3 cellular contexts compared by ENCODE assay signal in the genomic region with DNA sequence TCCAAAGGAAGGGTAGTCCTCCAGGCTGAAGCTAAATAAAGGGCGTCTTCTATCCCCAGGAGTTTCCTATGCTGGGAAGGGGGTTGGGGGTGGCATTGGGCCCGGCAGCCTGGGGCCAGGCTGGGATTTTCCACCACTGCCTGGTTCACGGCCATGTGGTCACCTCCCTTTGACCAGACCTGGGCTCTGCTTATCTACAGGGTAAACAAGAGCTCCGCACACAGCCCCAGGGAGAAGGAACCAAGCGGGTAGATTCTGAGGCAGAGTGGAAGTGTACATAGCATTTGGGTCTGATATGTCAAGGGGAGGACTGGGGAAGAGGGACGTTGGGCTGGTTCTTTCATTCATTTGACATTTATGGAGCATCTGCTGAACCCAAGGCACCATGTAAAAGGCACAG.
TF ChIP-seq lines count a peak whose summit lies in the region.

No MANE protein-coding gene starts in this region.

TF ChIP-seq in SK-N-SH, 30 proteins besides CTCF, POLR2A, EP300 and RAD21:
- TF ChIP-seq ELF1 (IDR thresholded peaks at IDR 0.05) (no peak), CHD2 (IDR thresholded peaks at IDR 0.05; ENCODE audit: low read length, partially characterized antibody) (no peak), RXRA (IDR thresholded peaks at IDR 0.05; ENCODE audit: borderline replicate concordance, low read depth) (no peak), EZH2phosphoT487 (IDR thresholded peaks at IDR 0.05; ENCODE audit: borderline replicate concordance, low read depth) (no peak), TAF1 (IDR thresholded peaks at IDR 0.05; ENCODE audit: borderline replicate concordance, low read depth, low read length) (no peak), NFIC (IDR thresholded peaks at IDR 0.05; ENCODE audit: borderline replicate concordance) (no peak), FOXM1 (IDR thresholded peaks at IDR 0.05; ENCODE audit: low read depth) (no peak), GATA2 (CRISPR knock-in tag; IDR thresholded peaks at IDR 0.05) (no peak), TCF12 (IDR thresholded peaks at IDR 0.05) (no peak), RCOR1 (IDR thresholded peaks at IDR 0.05; ENCODE audit: low read length) (no peak), POLR2AphosphoS5 (IDR thresholded peaks at IDR 0.05; ENCODE audit: low read depth, low read length) (no peak), NRF1 (IDR thresholded peaks at IDR 0.05; ENCODE audit: low read depth, low read length) (no peak)
- TF ChIP-seq, protein P1, sequence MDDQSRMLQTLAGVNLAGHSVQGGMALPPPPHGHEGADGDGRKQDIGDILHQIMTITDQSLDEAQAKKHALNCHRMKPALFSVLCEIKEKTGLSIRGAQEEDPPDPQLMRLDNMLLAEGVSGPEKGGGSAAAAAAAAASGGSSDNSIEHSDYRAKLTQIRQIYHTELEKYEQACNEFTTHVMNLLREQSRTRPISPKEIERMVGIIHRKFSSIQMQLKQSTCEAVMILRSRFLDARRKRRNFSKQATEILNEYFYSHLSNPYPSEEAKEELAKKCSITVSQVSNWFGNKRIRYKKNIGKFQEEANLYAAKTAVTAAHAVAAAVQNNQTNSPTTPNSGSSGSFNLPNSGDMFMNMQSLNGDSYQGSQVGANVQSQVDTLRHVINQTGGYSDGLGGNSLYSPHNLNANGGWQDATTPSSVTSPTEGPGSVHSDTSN (IDR thresholded peaks at IDR 0.05): no peak
- TF ChIP-seq, protein P2, sequence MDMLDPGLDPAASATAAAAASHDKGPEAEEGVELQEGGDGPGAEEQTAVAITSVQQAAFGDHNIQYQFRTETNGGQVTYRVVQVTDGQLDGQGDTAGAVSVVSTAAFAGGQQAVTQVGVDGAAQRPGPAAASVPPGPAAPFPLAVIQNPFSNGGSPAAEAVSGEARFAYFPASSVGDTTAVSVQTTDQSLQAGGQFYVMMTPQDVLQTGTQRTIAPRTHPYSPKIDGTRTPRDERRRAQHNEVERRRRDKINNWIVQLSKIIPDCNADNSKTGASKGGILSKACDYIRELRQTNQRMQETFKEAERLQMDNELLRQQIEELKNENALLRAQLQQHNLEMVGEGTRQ (IDR thresholded peaks at IDR 0.05; ENCODE audit: borderline replicate concordance, low read depth, low read length): no peak
- TF ChIP-seq, protein P3, sequence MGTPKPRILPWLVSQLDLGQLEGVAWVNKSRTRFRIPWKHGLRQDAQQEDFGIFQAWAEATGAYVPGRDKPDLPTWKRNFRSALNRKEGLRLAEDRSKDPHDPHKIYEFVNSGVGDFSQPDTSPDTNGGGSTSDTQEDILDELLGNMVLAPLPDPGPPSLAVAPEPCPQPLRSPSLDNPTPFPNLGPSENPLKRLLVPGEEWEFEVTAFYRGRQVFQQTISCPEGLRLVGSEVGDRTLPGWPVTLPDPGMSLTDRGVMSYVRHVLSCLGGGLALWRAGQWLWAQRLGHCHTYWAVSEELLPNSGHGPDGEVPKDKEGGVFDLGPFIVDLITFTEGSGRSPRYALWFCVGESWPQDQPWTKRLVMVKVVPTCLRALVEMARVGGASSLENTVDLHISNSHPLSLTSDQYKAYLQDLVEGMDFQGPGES (IDR thresholded peaks at IDR 0.05; ENCODE audit: low read depth, low read length): no peak
- TF ChIP-seq, protein P4, sequence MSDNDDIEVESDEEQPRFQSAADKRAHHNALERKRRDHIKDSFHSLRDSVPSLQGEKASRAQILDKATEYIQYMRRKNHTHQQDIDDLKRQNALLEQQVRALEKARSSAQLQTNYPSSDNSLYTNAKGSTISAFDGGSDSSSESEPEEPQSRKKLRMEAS (IDR thresholded peaks at IDR 0.05; ENCODE audit: low read depth): no peak

TF ChIP-seq in SK-N-SH treated with all-trans-retinoic acid at 6 μM for 48 hours, 23 proteins besides CTCF, POLR2A, EP300 and RAD21:
- TF ChIP-seq ARNTL (CRISPR knock-in tag; IDR thresholded peaks at IDR 0.05; ENCODE audit: borderline replicate concordance, low read depth) (no peak), SNAI2 (CRISPR knock-in tag; IDR thresholded peaks at IDR 0.05) (no peak), ZFP3 (CRISPR knock-in tag; IDR thresholded peaks at IDR 0.05) (no peak), ZNF8 (CRISPR knock-in tag; IDR thresholded peaks at IDR 0.05) (no peak), ZNF70 (CRISPR knock-in tag; IDR thresholded peaks at IDR 0.05) (no peak), ZFP30 (CRISPR knock-in tag; IDR thresholded peaks at IDR 0.05) (no peak), PPARA (CRISPR knock-in tag; IDR thresholded peaks at IDR 0.05; ENCODE audit: borderline replicate concordance) (no peak), ZC3H10 (CRISPR knock-in tag; IDR thresholded peaks at IDR 0.05) (no peak), GLIS3 (CRISPR knock-in tag; IDR thresholded peaks at IDR 0.05) (no peak), CSDC2 (CRISPR knock-in tag; IDR thresholded peaks at IDR 0.05) (no peak), RARB (CRISPR knock-in tag; IDR thresholded peaks at IDR 0.05) (no peak), TCF4 (CRISPR knock-in tag; IDR thresholded peaks at IDR 0.05; ENCODE audit: borderline replicate concordance) (no peak)
- TF ChIP-seq, protein P5, sequence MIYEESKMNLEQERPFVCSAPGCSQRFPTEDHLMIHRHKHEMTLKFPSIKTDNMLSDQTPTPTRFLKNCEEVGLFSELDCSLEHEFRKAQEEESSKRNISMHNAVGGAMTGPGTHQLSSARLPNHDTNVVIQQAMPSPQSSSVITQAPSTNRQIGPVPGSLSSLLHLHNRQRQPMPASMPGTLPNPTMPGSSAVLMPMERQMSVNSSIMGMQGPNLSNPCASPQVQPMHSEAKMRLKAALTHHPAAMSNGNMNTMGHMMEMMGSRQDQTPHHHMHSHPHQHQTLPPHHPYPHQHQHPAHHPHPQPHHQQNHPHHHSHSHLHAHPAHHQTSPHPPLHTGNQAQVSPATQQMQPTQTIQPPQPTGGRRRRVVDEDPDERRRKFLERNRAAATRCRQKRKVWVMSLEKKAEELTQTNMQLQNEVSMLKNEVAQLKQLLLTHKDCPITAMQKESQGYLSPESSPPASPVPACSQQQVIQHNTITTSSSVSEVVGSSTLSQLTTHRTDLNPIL (CRISPR knock-in tag; IDR thresholded peaks at IDR 0.05; ENCODE audit: low read depth): no peak
- TF ChIP-seq, protein P6, sequence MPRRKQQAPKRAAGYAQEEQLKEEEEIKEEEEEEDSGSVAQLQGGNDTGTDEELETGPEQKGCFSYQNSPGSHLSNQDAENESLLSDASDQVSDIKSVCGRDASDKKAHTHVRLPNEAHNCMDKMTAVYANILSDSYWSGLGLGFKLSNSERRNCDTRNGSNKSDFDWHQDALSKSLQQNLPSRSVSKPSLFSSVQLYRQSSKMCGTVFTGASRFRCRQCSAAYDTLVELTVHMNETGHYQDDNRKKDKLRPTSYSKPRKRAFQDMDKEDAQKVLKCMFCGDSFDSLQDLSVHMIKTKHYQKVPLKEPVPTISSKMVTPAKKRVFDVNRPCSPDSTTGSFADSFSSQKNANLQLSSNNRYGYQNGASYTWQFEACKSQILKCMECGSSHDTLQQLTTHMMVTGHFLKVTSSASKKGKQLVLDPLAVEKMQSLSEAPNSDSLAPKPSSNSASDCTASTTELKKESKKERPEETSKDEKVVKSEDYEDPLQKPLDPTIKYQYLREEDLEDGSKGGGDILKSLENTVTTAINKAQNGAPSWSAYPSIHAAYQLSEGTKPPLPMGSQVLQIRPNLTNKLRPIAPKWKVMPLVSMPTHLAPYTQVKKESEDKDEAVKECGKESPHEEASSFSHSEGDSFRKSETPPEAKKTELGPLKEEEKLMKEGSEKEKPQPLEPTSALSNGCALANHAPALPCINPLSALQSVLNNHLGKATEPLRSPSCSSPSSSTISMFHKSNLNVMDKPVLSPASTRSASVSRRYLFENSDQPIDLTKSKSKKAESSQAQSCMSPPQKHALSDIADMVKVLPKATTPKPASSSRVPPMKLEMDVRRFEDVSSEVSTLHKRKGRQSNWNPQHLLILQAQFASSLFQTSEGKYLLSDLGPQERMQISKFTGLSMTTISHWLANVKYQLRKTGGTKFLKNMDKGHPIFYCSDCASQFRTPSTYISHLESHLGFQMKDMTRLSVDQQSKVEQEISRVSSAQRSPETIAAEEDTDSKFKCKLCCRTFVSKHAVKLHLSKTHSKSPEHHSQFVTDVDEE (CRISPR knock-in tag; IDR thresholded peaks at IDR 0.05): no peak
- TF ChIP-seq, protein P7, sequence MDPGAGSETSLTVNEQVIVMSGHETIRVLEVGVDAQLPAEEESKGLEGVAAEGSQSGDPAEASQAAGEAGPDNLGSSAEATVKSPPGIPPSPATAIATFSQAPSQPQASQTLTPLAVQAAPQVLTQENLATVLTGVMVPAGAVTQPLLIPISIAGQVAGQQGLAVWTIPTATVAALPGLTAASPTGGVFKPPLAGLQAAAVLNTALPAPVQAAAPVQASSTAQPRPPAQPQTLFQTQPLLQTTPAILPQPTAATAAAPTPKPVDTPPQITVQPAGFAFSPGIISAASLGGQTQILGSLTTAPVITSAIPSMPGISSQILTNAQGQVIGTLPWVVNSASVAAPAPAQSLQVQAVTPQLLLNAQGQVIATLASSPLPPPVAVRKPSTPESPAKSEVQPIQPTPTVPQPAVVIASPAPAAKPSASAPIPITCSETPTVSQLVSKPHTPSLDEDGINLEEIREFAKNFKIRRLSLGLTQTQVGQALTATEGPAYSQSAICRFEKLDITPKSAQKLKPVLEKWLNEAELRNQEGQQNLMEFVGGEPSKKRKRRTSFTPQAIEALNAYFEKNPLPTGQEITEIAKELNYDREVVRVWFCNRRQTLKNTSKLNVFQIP (CRISPR knock-in tag; IDR thresholded peaks at IDR 0.05; ENCODE audit: borderline replicate concordance, low read depth): no peak

TF ChIP-seq in HepG2, 621 proteins besides CTCF, POLR2A, EP300 and RAD21 (continues in another document):
- TF ChIP-seq, protein P8, sequence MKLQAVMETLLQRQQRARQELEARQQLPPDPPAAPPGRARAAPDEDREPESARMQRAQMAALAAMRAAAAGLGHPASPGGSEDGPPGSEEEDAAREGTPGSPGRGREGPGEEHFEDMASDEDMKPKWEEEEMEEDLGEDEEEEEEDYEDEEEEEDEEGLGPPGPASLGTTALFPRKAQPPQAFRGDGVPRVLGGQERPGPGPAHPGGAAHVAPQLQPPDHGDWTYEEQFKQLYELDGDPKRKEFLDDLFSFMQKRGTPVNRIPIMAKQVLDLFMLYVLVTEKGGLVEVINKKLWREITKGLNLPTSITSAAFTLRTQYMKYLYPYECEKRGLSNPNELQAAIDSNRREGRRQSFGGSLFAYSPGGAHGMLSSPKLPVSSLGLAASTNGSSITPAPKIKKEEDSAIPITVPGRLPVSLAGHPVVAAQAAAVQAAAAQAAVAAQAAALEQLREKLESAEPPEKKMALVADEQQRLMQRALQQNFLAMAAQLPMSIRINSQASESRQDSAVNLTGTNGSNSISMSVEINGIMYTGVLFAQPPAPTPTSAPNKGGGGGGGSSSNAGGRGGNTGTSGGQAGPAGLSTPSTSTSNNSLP (IDR thresholded peaks at IDR 0.05; ENCODE audit: low read depth, low read length): no peak
- TF ChIP-seq, protein P9, sequence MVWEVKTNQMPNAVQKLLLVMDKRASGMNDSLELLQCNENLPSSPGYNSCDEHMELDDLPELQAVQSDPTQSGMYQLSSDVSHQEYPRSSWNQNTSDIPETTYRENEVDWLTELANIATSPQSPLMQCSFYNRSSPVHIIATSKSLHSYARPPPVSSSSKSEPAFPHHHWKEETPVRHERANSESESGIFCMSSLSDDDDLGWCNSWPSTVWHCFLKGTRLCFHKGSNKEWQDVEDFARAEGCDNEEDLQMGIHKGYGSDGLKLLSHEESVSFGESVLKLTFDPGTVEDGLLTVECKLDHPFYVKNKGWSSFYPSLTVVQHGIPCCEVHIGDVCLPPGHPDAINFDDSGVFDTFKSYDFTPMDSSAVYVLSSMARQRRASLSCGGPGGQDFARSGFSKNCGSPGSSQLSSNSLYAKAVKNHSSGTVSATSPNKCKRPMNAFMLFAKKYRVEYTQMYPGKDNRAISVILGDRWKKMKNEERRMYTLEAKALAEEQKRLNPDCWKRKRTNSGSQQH (CRISPR knock-in tag; IDR thresholded peaks at IDR 0.05; ENCODE audit: low read depth): no peak
- TF ChIP-seq ZFAT (CRISPR knock-in tag; conservative IDR thresholded peaks at IDR 0.05) (no peak), POGZ (CRISPR knock-in tag; IDR thresholded peaks at IDR 0.05) (0 out of 2 replicates have a peak, but pooled peaks have one; percentile 15), NR3C1 (CRISPR knock-in tag; IDR thresholded peaks at IDR 0.05) (no peak), ZNF550 (CRISPR knock-in tag; IDR thresholded peaks at IDR 0.05; ENCODE audit: borderline replicate concordance) (no peak), FOXO1 (CRISPR knock-in tag; IDR thresholded peaks at IDR 0.05) (peak; percentile 61; the same call in 1 of the 2 replicates), FOSL2 (CRISPR knock-in tag; IDR thresholded peaks at IDR 0.05) (no peak), SKI (IDR thresholded peaks at IDR 0.05; ENCODE audit: partially characterized antibody) (peak; percentile 57), FOXA3 (CRISPR knock-in tag; IDR thresholded peaks at IDR 0.05) (peak; percentile 85), SOX13 (IDR thresholded peaks at IDR 0.05) (no peak), SOX13 (CRISPR knock-in tag; conservative IDR thresholded peaks at IDR 0.05 in 1 of 2, IDR thresholded peaks at IDR 0.05 in 1 of 2) (peak in 1 of 2 experiments; percentile 34; a peak in 1 of 4 replicates), SMARCE1 (IDR thresholded peaks at IDR 0.05; ENCODE audit: borderline replicate concordance) (no peak), SRY (CRISPR knock-in tag; IDR thresholded peaks at IDR 0.05) (no peak)
- TF ChIP-seq, protein P10, sequence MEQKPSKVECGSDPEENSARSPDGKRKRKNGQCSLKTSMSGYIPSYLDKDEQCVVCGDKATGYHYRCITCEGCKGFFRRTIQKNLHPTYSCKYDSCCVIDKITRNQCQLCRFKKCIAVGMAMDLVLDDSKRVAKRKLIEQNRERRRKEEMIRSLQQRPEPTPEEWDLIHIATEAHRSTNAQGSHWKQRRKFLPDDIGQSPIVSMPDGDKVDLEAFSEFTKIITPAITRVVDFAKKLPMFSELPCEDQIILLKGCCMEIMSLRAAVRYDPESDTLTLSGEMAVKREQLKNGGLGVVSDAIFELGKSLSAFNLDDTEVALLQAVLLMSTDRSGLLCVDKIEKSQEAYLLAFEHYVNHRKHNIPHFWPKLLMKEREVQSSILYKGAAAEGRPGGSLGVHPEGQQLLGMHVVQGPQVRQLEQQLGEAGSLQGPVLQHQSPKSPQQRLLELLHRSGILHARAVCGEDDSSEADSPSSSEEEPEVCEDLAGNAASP (CRISPR knock-in tag; IDR thresholded peaks at IDR 0.05; ENCODE audit: borderline replicate concordance): peak; percentile 57; the same call in 1 of the 2 replicates
- TF ChIP-seq, protein P11, sequence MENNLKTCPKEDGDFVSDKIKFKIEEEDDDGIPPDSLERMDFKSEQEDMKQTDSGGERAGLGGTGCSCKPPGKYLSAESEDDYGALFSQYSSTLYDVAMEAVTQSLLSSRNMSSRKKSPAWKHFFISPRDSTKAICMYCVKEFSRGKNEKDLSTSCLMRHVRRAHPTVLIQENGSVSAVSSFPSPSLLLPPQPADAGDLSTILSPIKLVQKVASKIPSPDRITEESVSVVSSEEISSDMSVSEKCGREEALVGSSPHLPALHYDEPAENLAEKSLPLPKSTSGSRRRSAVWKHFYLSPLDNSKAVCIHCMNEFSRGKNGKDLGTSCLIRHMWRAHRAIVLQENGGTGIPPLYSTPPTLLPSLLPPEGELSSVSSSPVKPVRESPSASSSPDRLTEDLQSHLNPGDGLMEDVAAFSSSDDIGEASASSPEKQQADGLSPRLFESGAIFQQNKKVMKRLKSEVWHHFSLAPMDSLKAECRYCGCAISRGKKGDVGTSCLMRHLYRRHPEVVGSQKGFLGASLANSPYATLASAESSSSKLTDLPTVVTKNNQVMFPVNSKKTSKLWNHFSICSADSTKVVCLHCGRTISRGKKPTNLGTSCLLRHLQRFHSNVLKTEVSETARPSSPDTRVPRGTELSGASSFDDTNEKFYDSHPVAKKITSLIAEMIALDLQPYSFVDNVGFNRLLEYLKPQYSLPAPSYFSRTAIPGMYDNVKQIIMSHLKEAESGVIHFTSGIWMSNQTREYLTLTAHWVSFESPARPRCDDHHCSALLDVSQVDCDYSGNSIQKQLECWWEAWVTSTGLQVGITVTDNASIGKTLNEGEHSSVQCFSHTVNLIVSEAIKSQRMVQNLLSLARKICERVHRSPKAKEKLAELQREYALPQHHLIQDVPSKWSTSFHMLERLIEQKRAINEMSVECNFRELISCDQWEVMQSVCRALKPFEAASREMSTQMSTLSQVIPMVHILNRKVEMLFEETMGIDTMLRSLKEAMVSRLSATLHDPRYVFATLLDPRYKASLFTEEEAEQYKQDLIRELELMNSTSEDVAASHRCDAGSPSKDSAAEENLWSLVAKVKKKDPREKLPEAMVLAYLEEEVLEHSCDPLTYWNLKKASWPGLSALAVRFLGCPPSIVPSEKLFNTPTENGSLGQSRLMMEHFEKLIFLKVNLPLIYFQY (CRISPR knock-in tag; IDR thresholded peaks at IDR 0.05; ENCODE audit: borderline replicate concordance): peak; percentile 42; the same call in 1 of the 2 replicates
